ENCODE assay signal across 8 cellular contexts in genomic region chr22:36470162-36470993, GRCh38. TPM values are rescaled to one million over a fixed set of nuclear protein-coding genes. Genes with fewer than 3 reads are reported as not detected.
DNase-seq lines count a peak whose midpoint lies in the region; ATAC-seq and TF ChIP-seq lines count a peak whose summit lies in the region.

No MANE protein-coding gene starts in this region.

- H3K36me3 ChIP-seq in OCI-LY3 (replicated peaks; ENCODE audit: low read depth, low read length) (peaks cover 35% of the 10 kb centered on the region), muscle layer of colon (ENCODE audit: insufficient read depth, low read length) (peaks cover 27% of the 10 kb centered on the region)

- no peak overlapping the region for H3K4me3 ChIP-seq in OCI-LY3 (ENCODE audit: low read length)
- peak overlapping the region in 1 of 2 donors; percentile 74 for H3K4me3 ChIP-seq in muscle layer of colon (ENCODE audit: low read depth in 1 of 2, low read length in 2 of 2)

- POLR2A ChIA-PET in CD4-positive, alpha-beta T cell (lab: Charles Lee): interaction anchor here (0.6 to 1.6 kb wide), 13 partner anchors 10 to 171 kb away, joined by 3 to 8 read pairs (median 4); no protein-coding TSS in a partner anchor

- H3K27ac ChIP-seq in CD4-positive, alpha-beta T cell (ENCODE audit: low read depth, low read length): no peak overlapping the region
- H3K27ac ChIP-seq in OCI-LY3 (ENCODE audit: low read length): no peak overlapping the region
- H3K27ac ChIP-seq in epithelial cell of prostate: peak overlapping the region; percentile 80
- peak overlapping the region; percentile 91 for H3K27ac ChIP-seq in muscle layer of colon (ENCODE audit: low read depth, low read length)

- TF ChIP-seq CTCF in CD4-positive, alpha-beta T cell (IDR thresholded peaks at IDR 0.05): peak; percentile 89
- peak; percentile 96 for TF ChIP-seq CTCF in OCI-LY3 (IDR thresholded peaks at IDR 0.05; ENCODE audit: low read depth, low read length)

- no peaks in the 10 kb centered on the region for H3K27me3 ChIP-seq in CD4-positive, alpha-beta T cell (ENCODE audit: control insufficient read depth, insufficient read depth, low read length)
- H3K27me3 ChIP-seq in OCI-LY3 (ENCODE audit: low read depth, low read length): no peaks in the 10 kb centered on the region
- H3K27me3 ChIP-seq in muscle layer of colon (ENCODE audit: control insufficient read depth in 1 of 2, insufficient read depth in 2 of 2, low read length in 2 of 2): no peaks in the 10 kb centered on the region

- H3K36me3 Mint-ChIP-seq in CD4-positive, alpha-beta T cell (ENCODE audit: low read depth): peaks cover 50% of the 10 kb centered on the region

- H3K79me2 ChIP-seq in OCI-LY3 (ENCODE audit: low read length): no peaks in the 10 kb centered on the region

- H3K9ac ChIP-seq in OCI-LY3 (ENCODE audit: low read length): no peak overlapping the region
- H3K9ac ChIP-seq in muscle layer of colon (ENCODE audit: low read length): peak overlapping the region; percentile 94

- no peaks in the 10 kb centered on the region for H4K20me1 ChIP-seq in OCI-LY3 (ENCODE audit: insufficient read depth, low read length)

- CTCF ChIA-PET in CD4-positive, alpha-beta T cell (lab: Charles Lee): interaction anchor here (0.6 to 4.2 kb wide), 43 partner anchors 12 to 232 kb away, joined by 3 to 60 read pairs (median 5); partner anchors contain the start of genes APOL2 and MYH9

- no peaks in the 10 kb centered on the region for H3K27me3 Mint-ChIP-seq in CD4-positive, alpha-beta T cell

- H3K4me3 Mint-ChIP-seq in CD4-positive, alpha-beta T cell: no peak overlapping the region

- H3K4me1 ChIP-seq in OCI-LY3 (ENCODE audit: low read length) (no peaks in the 10 kb centered on the region), muscle layer of colon (ENCODE audit: insufficient read depth, low read length) (peaks cover 64% of the 10 kb centered on the region)

- H3K4me2 ChIP-seq in OCI-LY3 (ENCODE audit: low read length): no peak overlapping the region

- peaks cover 26% of the 10 kb centered on the region for H3K4me1 Mint-ChIP-seq in CD4-positive, alpha-beta T cell (ENCODE audit: low read depth)

- H3K9me3 ChIP-seq in CD4-positive, alpha-beta T cell (ENCODE audit: control insufficient read depth, low read length): no peaks in the 10 kb centered on the region
- H3K9me3 ChIP-seq in OCI-LY3 (ENCODE audit: insufficient read depth, low read length): no peaks in the 10 kb centered on the region
- no peaks in the 10 kb centered on the region for H3K9me3 ChIP-seq in muscle layer of colon (ENCODE audit: low read length)

- DNase-seq in CD4-positive, alpha-beta T cell: peak; percentile 71 to 83 (median 78)
- peak; percentile 73 for DNase-seq in activated T-cell treated with anti-CD3 and anti-CD28 coated beads for 24 hours (ENCODE audit: low read depth)
- peak; percentile 61 for DNase-seq in epithelial cell of prostate (ENCODE audit: low read depth, low spot score)
- peak; percentile 68 for DNase-seq in stimulated activated CD8-positive, alpha-beta memory T cell treated with anti-CD3 and anti-CD28 coated beads, Interleukin-4, amount 100 ng/mL, for 24 hours (ENCODE audit: low read depth)

- no peak overlapping the region for H2AFZ ChIP-seq in OCI-LY3 (ENCODE audit: low read depth, low read length)

- no peaks in the 10 kb centered on the region for H3K9me3 Mint-ChIP-seq in CD4-positive, alpha-beta T cell

- peak; percentile 98 for ATAC-seq in CD4-positive, alpha-beta T cell (ENCODE audit: poor library complexity)
- ATAC-seq in HG03097 (IDR thresholded peaks at IDR 0.05; ENCODE audit: low FRiP score, unreplicated experiment): peak; percentile 44
- ATAC-seq in HG03571 (IDR thresholded peaks at IDR 0.05; ENCODE audit: unreplicated experiment): no peak

- peak overlapping the region; percentile 70 for H3K27ac Mint-ChIP-seq in CD4-positive, alpha-beta T cell

- intact Hi-C loops in CD4-positive, alpha-beta T cell (cut with DNase I, micrococcal nuclease): loop anchor here (1.0 to 5.0 kb wide), 6 partner anchors 36 to 169 kb away; partner anchors contain the start of gene MYH9 (in 1 of the 2)

RNA-seq across cellular contexts. Expression of gene TXN2, which starts 11.1 kb away (rescaled TPM):
- 10 to 100 TPM; 26.4 to 26.5 TPM for total RNA-seq in CD4-positive, alpha-beta T cell

RNA-seq across cellular contexts. Expression of gene FOXRED2, which starts 36.5 kb away (rescaled TPM):
- 1 to 10 TPM; 1.8 to 2.3 TPM for total RNA-seq in CD4-positive, alpha-beta T cell

RNA-seq across cellular contexts. Expression of gene EIF3D, which starts 58.6 kb away (rescaled TPM):
- 100 to 1,000 TPM; 285 to 286 TPM for total RNA-seq in CD4-positive, alpha-beta T cell

Comparison
In these comparisons a context has a peak if more than half of its experiments do, and no peak if none do; other contexts are left out.
1. H3K27ac ChIP-seq: peak in epithelial cell of prostate (single experiment) and muscle layer of colon (single experiment); none in CD4-positive, alpha-beta T cell (single experiment) and OCI-LY3 (single experiment).
2. Peak in every context shown above with its lines, with median percentiles within 50 percentile points of each other: DNase-seq.